In genomic region chr20:61719691-61720347, GRCh38 we compare ENCODE assay signal across 10 cellular contexts.
A peak's percentile ranks its signal among the peaks of the same experiment; 100 is the strongest.
DNase-seq lines count a peak whose midpoint lies in the region; ATAC-seq and TF ChIP-seq lines count a peak whose summit lies in the region.
"Had no signal": no experiment of that assay in that cellular context is flagged by ENCODE, and none has a peak within 500 bp of the region (broad histone marks: within the 10 kb centered on the region; RNA-seq: fewer than 3 reads in every experiment).

No MANE protein-coding gene starts in this region.

- intact Hi-C loops in left ventricle myocardium inferior (cut with micrococcal nuclease) (no loop called here), left ventricle myocardium superior (cut with micrococcal nuclease) (no loop called here), left colon (cut with DNase I, micrococcal nuclease) (no loop called here)

- H3K27ac ChIP-seq in left ventricle myocardium inferior (replicated peaks): no peak overlapping the region
- peak overlapping the region; percentile 33 for H3K27ac ChIP-seq in neutrophil
- no peak overlapping the region for H3K27ac ChIP-seq in thymus (ENCODE audit: low read depth)
- H3K27ac ChIP-seq: KMS-11, vagina had no signal

- H3K9me3 ChIP-seq in left ventricle myocardium inferior (replicated peaks) (peaks cover 20% of the 10 kb centered on the region), neutrophil (no peaks in the 10 kb centered on the region), thymus (ENCODE audit: control insufficient read depth) (peaks cover 15% of the 10 kb centered on the region)
- H3K9me3 ChIP-seq: vagina had no signal

- H3K4me3 ChIP-seq in left ventricle myocardium inferior (peak overlapping the region; percentile 25), neutrophil (ENCODE audit: low read depth in 1 of 2, low read length in 1 of 2) (peak overlapping the region in 1 of 2 experiments; percentile 42), thymus (ENCODE audit: low read length) (peak overlapping the region; percentile 13)
- H3K4me3 ChIP-seq: vagina had no signal

- peaks cover 10% of the 10 kb centered on the region for H3K4me1 Mint-ChIP-seq in activated naive CD4-positive, alpha-beta T cell treated with anti-CD3 and anti-CD28 coated beads, Interleukin-2, amount 50 U/mL, for 24 hours

- H3K36me3 Mint-ChIP-seq in activated naive CD4-positive, alpha-beta T cell treated with anti-CD3 and anti-CD28 coated beads, Interleukin-2, amount 50 U/mL, for 24 hours: no peaks in the 10 kb centered on the region

- H3K27me3 ChIP-seq in left ventricle myocardium inferior (ENCODE audit: low read depth) (peaks cover 65% of the 10 kb centered on the region), neutrophil (no peaks in the 10 kb centered on the region), thymus (ENCODE audit: control insufficient read depth, insufficient read depth) (no peaks in the 10 kb centered on the region)
- H3K27me3 ChIP-seq: vagina had no signal

- H3K27me3 Mint-ChIP-seq in activated naive CD4-positive, alpha-beta T cell treated with anti-CD3 and anti-CD28 coated beads, Interleukin-2, amount 50 U/mL, for 24 hours: no peaks in the 10 kb centered on the region

- H3K36me3 ChIP-seq in left ventricle myocardium inferior: no peaks in the 10 kb centered on the region
- no peaks in the 10 kb centered on the region for H3K36me3 ChIP-seq in neutrophil
- H3K36me3 ChIP-seq in thymus (ENCODE audit: control insufficient read depth, insufficient read depth): no peaks in the 10 kb centered on the region
- H3K36me3 ChIP-seq: vagina had no signal

- H3K4me3 Mint-ChIP-seq in activated naive CD4-positive, alpha-beta T cell treated with anti-CD3 and anti-CD28 coated beads, Interleukin-2, amount 50 U/mL, for 24 hours: peak overlapping the region; percentile 82

- WGBS in thymus: 50% methylated on average over 25 of the region's 25 CpGs

- H3K9me3 Mint-ChIP-seq in activated naive CD4-positive, alpha-beta T cell treated with anti-CD3 and anti-CD28 coated beads, Interleukin-2, amount 50 U/mL, for 24 hours: no peaks in the 10 kb centered on the region

- DNase-seq in left ventricle myocardium inferior: no peak
- no peak for DNase-seq in left ventricle myocardium superior
- no peak for DNase-seq in HuH-7.5 (ENCODE audit: low spot score)
- DNase-seq in left colon: no peak
- DNase-seq in dermis blood vessel endothelial cell: no peak

- ATAC-seq in left ventricle myocardium superior (no peak), left colon (no peak)

- H3K4me1 ChIP-seq in left ventricle myocardium inferior (no peaks in the 10 kb centered on the region), neutrophil (ENCODE audit: control insufficient read depth in 1 of 2, insufficient read depth in 1 of 2, low read depth in 1 of 2, low read length in 1 of 2) (peaks cover 0 to 3% of the 10 kb centered on the region in 2 experiments), thymus (ENCODE audit: control insufficient read depth, insufficient read depth, low read length) (no peaks in the 10 kb centered on the region)
- H3K4me1 ChIP-seq: vagina had no signal

- TF ChIP-seq CTCF in left ventricle myocardium inferior (IDR thresholded peaks at IDR 0.05; ENCODE audit: borderline replicate concordance) (no peak), neutrophil (IDR thresholded peaks at IDR 0.05) (no peak)

- H3K27ac Mint-ChIP-seq in activated naive CD4-positive, alpha-beta T cell treated with anti-CD3 and anti-CD28 coated beads, Interleukin-2, amount 50 U/mL, for 24 hours: peak overlapping the region; percentile 77
